In the genomic region with DNA sequence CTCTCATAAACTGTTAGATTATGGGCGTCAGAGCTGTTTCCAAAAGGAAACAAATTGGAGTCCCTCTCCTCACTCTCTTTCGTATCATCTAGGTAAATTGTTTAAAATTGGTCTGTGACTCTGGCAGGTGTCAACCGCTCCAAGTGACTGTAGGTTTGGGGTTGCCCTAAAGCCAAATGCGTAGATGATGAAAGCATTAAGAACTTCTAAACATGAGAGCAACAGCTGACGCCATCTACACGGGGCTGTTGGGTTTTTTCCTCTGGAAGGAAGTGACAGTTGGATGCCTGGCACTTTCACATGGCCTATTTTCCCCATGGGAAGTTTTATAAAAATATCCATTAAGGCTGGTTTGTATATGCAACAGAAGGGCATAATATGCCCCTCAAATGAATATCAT, we compare ENCODE assay signal across 29 cellular contexts.
"Had no signal": no experiment of that assay in that cellular context is flagged by ENCODE, and none has a peak within 500 bp of the region (broad histone marks: within the 10 kb centered on the region; RNA-seq: fewer than 3 reads in every experiment).

No MANE protein-coding gene starts in this region.

- H3K4me3 ChIP-seq: adrenal gland, body of pancreas, esophagus squamous epithelium, gastroesophageal sphincter, heart right ventricle had no signal

- H3K4me3 Mint-ChIP-seq: activated CD4-positive, alpha-beta memory T cell treated with anti-CD3 and anti-CD28 coated beads, Interleukin-2, amount 10 ng/mL, durations not matched to agents 7 days and 5 days; activated CD4-positive, alpha-beta T cell treated with anti-CD3 and anti-CD28 coated beads for 36 hours; activated CD4-positive, alpha-beta T cell treated with anti-CD3 and anti-CD28 coated beads, Interleukin-2, amount 10 ng/mL, durations not matched to agents 24 days and 14 days; activated naive CD4-positive, alpha-beta T cell treated with anti-CD3 and anti-CD28 coated beads for 36 hours; activated naive CD4-positive, alpha-beta T cell treated with anti-CD3 and anti-CD28 coated beads, Interleukin-2, amount 50 U/mL, for 24 hours; activated naive CD8-positive, alpha-beta T cell treated with anti-CD3 and anti-CD28 coated beads for 36 hours; activated naive CD8-positive, alpha-beta T cell treated with anti-CD3 and anti-CD28 coated beads, Interleukin-2, amount 50 U/mL, for 24 hours; activated T-cell treated with anti-CD3 and anti-CD28 coated beads, Interleukin-2, amount 50 U/mL, for 4 hours; activated T-helper 1 cell treated with anti-CD3 and anti-CD28 coated beads, Interleukin-12 subunit alpha, Interleukin-12 subunit beta, Interleukin-2, Interleukin-4 antibody, amounts not matched to agents 30 ng/mL and 10 ng/mL and 1 ng/mL, durations not matched to agents 14 hours and 24 hours and 36 hours had no signal

- H3K27ac ChIP-seq: adrenal gland, body of pancreas, epithelial cell of prostate, esophagus squamous epithelium, gastroesophageal sphincter, heart right ventricle had no signal

- H3K4me1 ChIP-seq: body of pancreas, gastroesophageal sphincter, heart right ventricle had no signal

- DNase-seq: activated CD4-positive, alpha-beta memory T cell treated with anti-CD3 and anti-CD28 coated beads, Interleukin-2, amount 10 ng/mL, durations not matched to agents 7 days and 5 days; activated CD4-positive, alpha-beta T cell treated with anti-CD3 and anti-CD28 coated beads for 36 hours; activated CD4-positive, alpha-beta T cell treated with anti-CD3 and anti-CD28 coated beads, Interleukin-2, amount 10 ng/mL, durations not matched to agents 24 days and 14 days; activated CD4-positive, CD25-positive, alpha-beta regulatory T cell; activated CD4-positive, CD25-positive, alpha-beta regulatory T cell treated with anti-CD3 and anti-CD28 coated beads, Interleukin-2, amount 50 U/mL, for 72 hours; activated CD8-positive, alpha-beta memory T cell treated with anti-CD3 and anti-CD28 coated beads, Interleukin-2, amount 50 U/mL, for 48 hours; activated effector memory CD4-positive, alpha-beta T cell treated with anti-CD3 and anti-CD28 coated beads, Interleukin-2, amount 50 U/mL, for 16 hours; activated naive CD4-positive, alpha-beta T cell treated with anti-CD3 and anti-CD28 coated beads for 36 hours; activated naive CD8-positive, alpha-beta T cell treated with anti-CD3 and anti-CD28 coated beads for 36 hours; activated naive CD8-positive, alpha-beta T cell treated with anti-CD3 and anti-CD28 coated beads, Interleukin-2, amount 50 U/mL, for 24 hours; activated T-cell treated with anti-CD3 and anti-CD28 coated beads for 4 hours; activated T-cell treated with anti-CD3 and anti-CD28 coated beads, Interleukin-2, amount 50 U/mL, for 4 hours; adrenal gland; amygdala; aorta; body of pancreas; caudate nucleus; cortex of kidney; dermis blood vessel endothelial cell; effector CD8-positive, alpha-beta T cell; esophagus squamous epithelium; foreskin melanocyte; heart right ventricle; T-helper 2 cell had no signal

- H3K27me3 ChIP-seq: adrenal gland, body of pancreas, esophagus squamous epithelium, gastroesophageal sphincter, heart right ventricle had no signal

- H3K9me3 Mint-ChIP-seq: activated CD4-positive, alpha-beta memory T cell treated with anti-CD3 and anti-CD28 coated beads, Interleukin-2, amount 10 ng/mL, durations not matched to agents 7 days and 5 days; activated naive CD4-positive, alpha-beta T cell treated with anti-CD3 and anti-CD28 coated beads for 36 hours; activated naive CD4-positive, alpha-beta T cell treated with anti-CD3 and anti-CD28 coated beads, Interleukin-2, amount 50 U/mL, for 24 hours; activated naive CD8-positive, alpha-beta T cell treated with anti-CD3 and anti-CD28 coated beads, Interleukin-2, amount 50 U/mL, for 24 hours; activated T-cell treated with anti-CD3 and anti-CD28 coated beads, Interleukin-2, amount 50 U/mL, for 4 hours; activated T-helper 1 cell treated with anti-CD3 and anti-CD28 coated beads, Interleukin-12 subunit alpha, Interleukin-12 subunit beta, Interleukin-2, Interleukin-4 antibody, amounts not matched to agents 30 ng/mL and 10 ng/mL and 1 ng/mL, durations not matched to agents 14 hours and 24 hours and 36 hours; activated T-helper 2 cell treated with anti-CD3 and anti-CD28 coated beads, Interferon-gamma antibody, Interleukin-2, Interleukin-4, amounts not matched to agents 10 μg/mL and 5 μg/mL and 100 μg/mL, durations not matched to agents 14 hours and 24 hours and 36 hours had no signal

- H3K27ac Mint-ChIP-seq: activated CD4-positive, alpha-beta memory T cell treated with anti-CD3 and anti-CD28 coated beads, Interleukin-2, amount 10 ng/mL, durations not matched to agents 7 days and 5 days; activated CD4-positive, alpha-beta T cell treated with anti-CD3 and anti-CD28 coated beads for 36 hours; activated CD4-positive, alpha-beta T cell treated with anti-CD3 and anti-CD28 coated beads, Interleukin-2, amount 10 ng/mL, durations not matched to agents 24 days and 14 days; activated naive CD4-positive, alpha-beta T cell treated with anti-CD3 and anti-CD28 coated beads for 36 hours; activated naive CD8-positive, alpha-beta T cell treated with anti-CD3 and anti-CD28 coated beads for 36 hours; activated naive CD8-positive, alpha-beta T cell treated with anti-CD3 and anti-CD28 coated beads, Interleukin-2, amount 50 U/mL, for 24 hours; activated T-helper 1 cell treated with anti-CD3 and anti-CD28 coated beads, Interleukin-12 subunit alpha, Interleukin-12 subunit beta, Interleukin-2, Interleukin-4 antibody, amounts not matched to agents 30 ng/mL and 10 ng/mL and 1 ng/mL, durations not matched to agents 14 hours and 24 hours and 36 hours; activated T-helper 2 cell treated with anti-CD3 and anti-CD28 coated beads, Interferon-gamma antibody, Interleukin-2, Interleukin-4, amounts not matched to agents 10 μg/mL and 5 μg/mL and 100 μg/mL, durations not matched to agents 14 hours and 24 hours and 36 hours had no signal

- H3K36me3 ChIP-seq: adrenal gland, esophagus squamous epithelium, gastroesophageal sphincter, heart right ventricle had no signal

- ATAC-seq: activated CD4-positive, alpha-beta T cell treated with anti-CD3 and anti-CD28 coated beads for 36 hours; activated naive CD8-positive, alpha-beta T cell treated with anti-CD3 and anti-CD28 coated beads, Interleukin-2, amount 50 U/mL, for 24 hours; activated T-cell treated with anti-CD3 and anti-CD28 coated beads, Interleukin-2, amount 50 U/mL, for 4 hours; body of pancreas; gastroesophageal sphincter; heart right ventricle had no signal

- H3K27me3 Mint-ChIP-seq: activated CD4-positive, alpha-beta memory T cell treated with anti-CD3 and anti-CD28 coated beads, Interleukin-2, amount 10 ng/mL, durations not matched to agents 7 days and 5 days; activated CD4-positive, alpha-beta T cell treated with anti-CD3 and anti-CD28 coated beads for 36 hours; activated CD4-positive, alpha-beta T cell treated with anti-CD3 and anti-CD28 coated beads, Interleukin-2, amount 10 ng/mL, durations not matched to agents 24 days and 14 days; activated naive CD4-positive, alpha-beta T cell treated with anti-CD3 and anti-CD28 coated beads, Interleukin-2, amount 50 U/mL, for 24 hours; activated naive CD8-positive, alpha-beta T cell treated with anti-CD3 and anti-CD28 coated beads for 36 hours; activated naive CD8-positive, alpha-beta T cell treated with anti-CD3 and anti-CD28 coated beads, Interleukin-2, amount 50 U/mL, for 24 hours had no signal

- H3K9me3 ChIP-seq: adrenal gland, body of pancreas, esophagus squamous epithelium, gastroesophageal sphincter, heart right ventricle had no signal
